Comparison of ENCODE assay signal across 18 cellular contexts in genomic region chr10:24961582-24961981, GRCh38. TPM values are rescaled to one million over a fixed set of nuclear protein-coding genes. Genes with fewer than 3 reads are reported as not detected.
DNase-seq lines count a peak whose midpoint lies in the region; ATAC-seq and TF ChIP-seq lines count a peak whose summit lies in the region.
"Had no signal": no experiment of that assay in that cellular context is flagged by ENCODE, and none has a peak within 500 bp of the region (broad histone marks: within the 10 kb centered on the region; RNA-seq: fewer than 3 reads in every experiment).

No MANE protein-coding gene starts in this region.

- H3K4me3 ChIP-seq in LNCaP clone FGC (ENCODE audit: low read depth, low read length) = no peak overlapping the region
- no peak overlapping the region for H3K4me3 ChIP-seq in SK-N-SH (ENCODE audit: low read depth in 2 of 2, low read length in 1 of 2)
- no peak overlapping the region for H3K4me3 ChIP-seq in hepatocyte
- H3K4me3 ChIP-seq in GM23248 = no peak overlapping the region
- H3K4me3 ChIP-seq: HAP-1 had no signal

- H3K36me3 ChIP-seq in SK-N-SH (replicated peaks in 1 of 2; ENCODE audit: control insufficient read depth in 1 of 2, insufficient read depth in 2 of 2, low read length in 1 of 2) (no peaks in the 10 kb centered on the region), hepatocyte (replicated peaks; ENCODE audit: insufficient read depth, low read depth) (no peaks in the 10 kb centered on the region), GM23248 (ENCODE audit: low read depth) (no peaks in the 10 kb centered on the region)
- H3K36me3 ChIP-seq: HAP-1 had no signal

- H3K27me3 ChIP-seq in SK-N-SH (ENCODE audit: insufficient read depth) (no peaks in the 10 kb centered on the region), hepatocyte (no peaks in the 10 kb centered on the region), GM23248 (replicated peaks; ENCODE audit: insufficient read depth) (no peaks in the 10 kb centered on the region)

- H4K20me1 ChIP-seq in SK-N-SH (ENCODE audit: insufficient read depth) (no peaks in the 10 kb centered on the region), hepatocyte (ENCODE audit: insufficient read depth, poor library complexity, severe bottlenecking) (no peaks in the 10 kb centered on the region), GM23248 (ENCODE audit: insufficient read depth) (no peaks in the 10 kb centered on the region)

- H2AFZ ChIP-seq in SK-N-SH (ENCODE audit: low read depth) (no peak overlapping the region), hepatocyte (no peak overlapping the region), GM23248 (no peak overlapping the region)

- TF ChIP-seq RAD21 in SK-N-SH (IDR thresholded peaks at IDR 0.05; ENCODE audit: low read length) = no peak

- H3K9ac ChIP-seq in SK-N-SH (no peak overlapping the region), GM23248 (no peak overlapping the region)

- in situ Hi-C loops in GM23248 (cut with MboI) = no loop called here

- H3K9me2 ChIP-seq in SK-N-SH = no peaks in the 10 kb centered on the region
- H3K9me2 ChIP-seq in hepatocyte (replicated peaks; ENCODE audit: insufficient read depth) = no peaks in the 10 kb centered on the region
- 0 out of 2 replicates have a peak, but pooled peaks cover 3% of the 10 kb centered on the region for H3K9me2 ChIP-seq in GM23248 (ENCODE audit: insufficient read depth)

- TF ChIP-seq EP300 in SK-N-SH (IDR thresholded peaks at IDR 0.05; ENCODE audit: borderline replicate concordance in 1 of 2, low read depth in 1 of 2, low read length in 1 of 2) = no peak

- peaks cover 19% of the 10 kb centered on the region for H3F3A ChIP-seq in SK-N-SH (replicated peaks; ENCODE audit: insufficient read depth)
- peaks cover 33% of the 10 kb centered on the region for H3F3A ChIP-seq in GM23248 (ENCODE audit: insufficient read depth)

- no peaks in the 10 kb centered on the region for H3K79me2 ChIP-seq in SK-N-SH (ENCODE audit: insufficient read depth)
- H3K79me2 ChIP-seq in hepatocyte = no peaks in the 10 kb centered on the region
- H3K79me2 ChIP-seq in GM23248 (ENCODE audit: insufficient read depth) = no peaks in the 10 kb centered on the region

- H3K27ac Mint-ChIP-seq in natural killer cell = no peak overlapping the region
- H3K27ac Mint-ChIP-seq: CD4-positive, alpha-beta memory T cell had no signal

- CTCF ChIA-PET in SK-N-SH (lab: Yijun Ruan, JAX) = interaction anchor here (1.9 kb wide), 1 partner anchor 319 kb away, joined by 6 read pairs; no protein-coding TSS in a partner anchor

- H3K4me3 Mint-ChIP-seq in natural killer cell = no peak overlapping the region
- H3K4me3 Mint-ChIP-seq: CD4-positive, alpha-beta memory T cell had no signal

- H3K9me3 Mint-ChIP-seq in natural killer cell = no peaks in the 10 kb centered on the region
- H3K9me3 Mint-ChIP-seq: CD4-positive, alpha-beta memory T cell had no signal

- no peaks in the 10 kb centered on the region for H3K9me3 ChIP-seq in SK-N-SH
- no peaks in the 10 kb centered on the region for H3K9me3 ChIP-seq in hepatocyte (ENCODE audit: low read depth)
- H3K9me3 ChIP-seq in GM23248 (ENCODE audit: low read depth) = no peaks in the 10 kb centered on the region
- H3K9me3 ChIP-seq: HAP-1 had no signal

- peaks cover 4 to 20% of the 10 kb centered on the region in 2 experiments for H3K4me1 ChIP-seq in SK-N-SH (ENCODE audit: control insufficient read depth in 1 of 2, insufficient read depth in 2 of 2, low read depth in 1 of 2, low read length in 1 of 2)
- peaks cover 30% of the 10 kb centered on the region for H3K4me1 ChIP-seq in hepatocyte (ENCODE audit: insufficient read depth)
- peaks cover 27% of the 10 kb centered on the region for H3K4me1 ChIP-seq in GM23248 (ENCODE audit: insufficient read depth)

- 72% methylated on average over 4 of the region's 4 CpGs for WGBS in SK-N-SH (ENCODE audit: low lambda C conversion rate)
- 61% methylated on average over 4 of the region's 4 CpGs for WGBS in hepatocyte (ENCODE audit: low lambda C conversion rate, missing lambda C conversion rate)
- 86 to 94% methylated on average over 4 of the region's 4 CpGs for WGBS in GM23248 (ENCODE audit: low coverage in 1 of 2, low lambda C conversion rate in 2 of 2, missing lambda C conversion rate in 2 of 2), 2 experiments

- no peak overlapping the region for H3K4me2 ChIP-seq in SK-N-SH
- H3K4me2 ChIP-seq in hepatocyte = no peak overlapping the region
- H3K4me2 ChIP-seq in GM23248 (ENCODE audit: unreplicated experiment) = no peak overlapping the region

- intact Hi-C loops in natural killer cell (cut with micrococcal nuclease) = no loop called here

- POLR2A ChIA-PET in SK-N-SH (lab: Yijun Ruan, JAX) = no interaction called here

- no peak for TF ChIP-seq CTCF in LNCaP clone FGC (IDR thresholded peaks at IDR 0.05; ENCODE audit: control insufficient read depth, extremely low read depth, insufficient read depth)
- no peak for TF ChIP-seq CTCF in SK-N-SH (IDR thresholded peaks at IDR 0.05)
- no peak for TF ChIP-seq CTCF in hepatocyte (IDR thresholded peaks at IDR 0.05; ENCODE audit: poor library complexity)
- no peak for TF ChIP-seq CTCF in natural killer cell (IDR thresholded peaks at IDR 0.05)

- H3K36me3 Mint-ChIP-seq in natural killer cell = no peaks in the 10 kb centered on the region
- H3K36me3 Mint-ChIP-seq: CD4-positive, alpha-beta memory T cell had no signal

- H3K27ac ChIP-seq in SK-N-SH (ENCODE audit: low read depth in 2 of 2, low read length in 1 of 2) (no peak overlapping the region), hepatocyte (peak overlapping the region; percentile 69), GM23248 (no peak overlapping the region)

- no peaks in the 10 kb centered on the region for H3K4me1 Mint-ChIP-seq in natural killer cell
- H3K4me1 Mint-ChIP-seq: CD4-positive, alpha-beta memory T cell had no signal

- no peaks in the 10 kb centered on the region for H3K27me3 Mint-ChIP-seq in natural killer cell (ENCODE audit: low read depth in 2 of 2)
- H3K27me3 Mint-ChIP-seq: CD4-positive, alpha-beta memory T cell had no signal

- DNase-seq in LNCaP clone FGC (ENCODE audit: low read depth) (peak; percentile 2), SK-N-SH (no peak), hepatocyte (ENCODE audit: low spot score) (no peak), GM23248 (no peak), HCEC 1CT (no peak), natural killer cell (no peak)
- DNase-seq: C1 segment of cervical spinal cord; Calu3; CD4-positive, alpha-beta memory T cell; COR-L47; DMS53; DMS79 treated with DMSO at 0.1 percent for 48 hours; GF-D8; GOT3 had no signal

- ATAC-seq in natural killer cell = no peak

TF ChIP-seq in SK-N-SH, 30 proteins besides CTCF, POLR2A, EP300 and RAD21:
- TF ChIP-seq TAF1 (IDR thresholded peaks at IDR 0.05; ENCODE audit: borderline replicate concordance, low read depth, low read length) = no peak
- TF ChIP-seq USF2 (IDR thresholded peaks at IDR 0.05; ENCODE audit: borderline replicate concordance, low read depth, low read length) = no peak
- TF ChIP-seq, protein P1, sequence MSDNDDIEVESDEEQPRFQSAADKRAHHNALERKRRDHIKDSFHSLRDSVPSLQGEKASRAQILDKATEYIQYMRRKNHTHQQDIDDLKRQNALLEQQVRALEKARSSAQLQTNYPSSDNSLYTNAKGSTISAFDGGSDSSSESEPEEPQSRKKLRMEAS (IDR thresholded peaks at IDR 0.05; ENCODE audit: low read depth) = no peak
- no peak for TF ChIP-seq SIN3A (IDR thresholded peaks at IDR 0.05; ENCODE audit: borderline replicate concordance, low read depth, low read length)
- no peak for TF ChIP-seq SMC3 (IDR thresholded peaks at IDR 0.05; ENCODE audit: low read depth, low read length)
- peak; percentile 22; the same call in 1 of the 2 replicates for TF ChIP-seq TCF12 (IDR thresholded peaks at IDR 0.05)
- TF ChIP-seq MXI1 (IDR thresholded peaks at IDR 0.05; ENCODE audit: low read depth, low read length) = no peak

RNA-seq across cellular contexts. Expression of gene PRTFDC1, which starts 9.2 kb away (rescaled TPM):
- polyA plus RNA-seq in SK-N-SH (2012; rRNA removed) (6.6 and 8.1 TPM in 2 replicates), hepatocyte (6.0 and 6.4 TPM in 2 replicates), GM23248 (2016; fragmentation: Nextera tagmentation; extraction: Ambion mirVana) (13.9 and 16.0 TPM in 2 replicates)
- 10.8 and 12.0 TPM in 2 replicates for polyA plus RNA-seq in SK-N-SH (2012; cell fraction: cytosol; rRNA removed)
- polyA plus RNA-seq in SK-N-SH (2012; cell fraction: nucleus; rRNA removed) = 5.0 and 9.9 TPM in 2 replicates
- total RNA-seq in hepatocyte (14.7 and 14.8 TPM in 2 replicates), natural killer cell (1 to 10 TPM; 1.2 to 1.9 (median 1.4) TPM)
- total RNA-seq in GM23248 (2014; rRNA removed; shearing (Covaris generic)) = 11.4 and 22.0 TPM in 2 replicates

RNA-seq across cellular contexts. Expression of gene ENKUR, which starts 54.4 kb away (rescaled TPM):
- polyA plus RNA-seq in SK-N-SH (2012; rRNA removed) (0.06 and 0.13 TPM in 2 replicates), hepatocyte (0.12 and 1.6 TPM in 2 replicates), GM23248 (2016; fragmentation: Nextera tagmentation; extraction: Ambion mirVana) (0.11 and 0.34 TPM in 2 replicates)
- 0.14 and 0.26 TPM in 2 replicates for polyA plus RNA-seq in SK-N-SH (2012; cell fraction: cytosol; rRNA removed)
- polyA plus RNA-seq in SK-N-SH (2012; cell fraction: nucleus; rRNA removed) = 0.02 and 0.20 TPM in 2 replicates
- total RNA-seq in hepatocyte (1.4 and 3.1 TPM in 2 replicates), natural killer cell (1 to 10 TPM in 1 of 3 donors, under 1 TPM in 2; 0.48 to 3.0 (median 0.73) TPM)
- not detected in 2 replicates for total RNA-seq in GM23248 (2014; rRNA removed; shearing (Covaris generic))
- total RNA-seq: A172; CD4-positive, alpha-beta memory T cell; Daoy; G401 had no signal
- polyA plus RNA-seq: CD4-positive, alpha-beta memory T cell had no signal

RNA-seq across cellular contexts. Expression of gene THNSL1, which starts 54.8 kb away (rescaled TPM):
- polyA plus RNA-seq in SK-N-SH (2012; rRNA removed) (1.3 and 1.9 TPM in 2 replicates), hepatocyte (2.5 and 4.9 TPM in 2 replicates), GM23248 (2016; fragmentation: Nextera tagmentation; extraction: Ambion mirVana) (4.4 and 5.2 TPM in 2 replicates)
- polyA plus RNA-seq in SK-N-SH (2012; cell fraction: cytosol; rRNA removed) = 2.2 and 2.7 TPM in 2 replicates
- polyA plus RNA-seq in SK-N-SH (2012; cell fraction: nucleus; rRNA removed) = 0.66 and 1.3 TPM in 2 replicates
- total RNA-seq in hepatocyte (6.3 and 7.1 TPM in 2 replicates), natural killer cell (1 to 10 TPM; 1.2 to 2.9 (median 2.3) TPM)
- total RNA-seq in GM23248 (2014; rRNA removed; shearing (Covaris generic)) = 2.7 and 3.0 TPM in 2 replicates
